ENCODE assay signal across 8 cellular contexts in the genomic region with DNA sequence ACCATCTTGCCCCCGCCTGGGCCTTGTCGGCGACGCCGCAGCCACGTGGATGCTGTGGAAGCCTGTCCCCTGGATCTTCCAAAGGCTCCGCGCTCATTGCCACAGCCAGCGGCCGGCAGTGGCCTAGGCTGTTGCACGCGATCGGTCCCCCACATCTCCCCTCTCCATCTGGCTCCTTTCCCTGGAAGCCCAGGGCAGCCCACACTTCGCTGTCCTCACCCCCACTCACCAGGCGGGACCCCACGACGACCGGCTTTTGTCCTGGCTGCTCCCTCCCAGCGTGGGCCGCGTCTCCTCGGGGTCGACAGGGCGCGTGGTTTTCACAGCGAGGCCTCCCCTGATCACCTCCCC. TPM values are rescaled to one million over a fixed set of nuclear protein-coding genes. Genes with fewer than 3 reads are reported as not detected.
DNase-seq lines count a peak whose midpoint lies in the region; ATAC-seq, FAIRE-seq and TF ChIP-seq lines count a peak whose summit lies in the region.

No MANE protein-coding gene starts in this region.

- POLR2A ChIA-PET in naive thymus-derived CD8-positive, alpha-beta T cell (lab: Charles Lee) = interaction anchor here (1.2 to 4.8 kb wide), 7 partner anchors 11 to 182 kb away, joined by 3 to 63 read pairs (median 10); partner anchors contain the start of genes BIVM, ERCC5, POGLUT2 and TPP2

- H3K27ac Mint-ChIP-seq in naive thymus-derived CD8-positive, alpha-beta T cell = peak overlapping the region; percentile 90 to 97 (median 92)

- H3K27me3 Mint-ChIP-seq in naive thymus-derived CD8-positive, alpha-beta T cell = no peaks in the 10 kb centered on the region

- no peaks in the 10 kb centered on the region for H3K36me3 ChIP-seq in colonic mucosa

- no peaks in the 10 kb centered on the region for H3K36me3 Mint-ChIP-seq in naive thymus-derived CD8-positive, alpha-beta T cell

- no peaks in the 10 kb centered on the region for H3K27me3 ChIP-seq in colonic mucosa

- FAIRE-seq in GM19239 (lab: Jason Lieb, UNC) = no peak

- TF ChIP-seq CTCF in AG10803 (conservative IDR thresholded peaks at IDR 0.05; ENCODE audit: low read length) = no peak
- no peak for TF ChIP-seq CTCF in LNCaP clone FGC (IDR thresholded peaks at IDR 0.05; ENCODE audit: control insufficient read depth, extremely low read depth, insufficient read depth)
- TF ChIP-seq CTCF in colonic mucosa (IDR thresholded peaks at IDR 0.05) = no peak

- no peak for ATAC-seq in naive thymus-derived CD8-positive, alpha-beta T cell

- intact Hi-C loops in colonic mucosa (cut with DNase I) = loop anchor here (10.0 kb wide), 2 partner anchors 71 to 189 kb away; partner anchors contain the start of gene ERCC5

- H3K9me3 Mint-ChIP-seq in naive thymus-derived CD8-positive, alpha-beta T cell = no peaks in the 10 kb centered on the region

- H3K4me3 ChIP-seq in AG10803 (ENCODE audit: low read length) (peak overlapping the region; percentile 81), LNCaP clone FGC (ENCODE audit: low read depth, low read length) (peak overlapping the region; percentile 77), colonic mucosa (peak overlapping the region; percentile 82)

- H3K4me1 ChIP-seq in colonic mucosa = no peaks in the 10 kb centered on the region

- no peak overlapping the region for H3K27ac ChIP-seq in colonic mucosa

- no peak for DNase-seq in AG10803 (ENCODE audit: low read depth)
- no peak for DNase-seq in LNCaP clone FGC (ENCODE audit: low read depth)
- DNase-seq in colonic mucosa = no peak
- peak in 1 of 10 donors; percentile 7 for DNase-seq in naive thymus-derived CD8-positive, alpha-beta T cell
- DNase-seq in GM19239 (ENCODE audit: insufficient read length, low spot score) = no peak
- no peak for DNase-seq in NCI-H1930 (lab: John Stamatoyannopoulos, UW)
- no peak for DNase-seq in hippocampal formation (lab: John Stamatoyannopoulos, UW)
- DNase-seq in stimulated activated CD4-positive, alpha-beta T cell treated with anti-CD3 and anti-CD28 coated beads, Interleukin-1b, Interleukin-23, amount 100 ng/mL, for 48 hours = no peak

- no peaks in the 10 kb centered on the region for H3K9me3 ChIP-seq in colonic mucosa

- H3K9ac ChIP-seq in colonic mucosa (ENCODE audit: low read depth in 2 of 2, low read length in 2 of 2) = peak overlapping the region; percentile 67 to 70

- peaks cover 9 to 54% (median 44%) of the 10 kb centered on the region in 4 donors for H3K4me1 Mint-ChIP-seq in naive thymus-derived CD8-positive, alpha-beta T cell

- H3K4me3 Mint-ChIP-seq in naive thymus-derived CD8-positive, alpha-beta T cell = peak overlapping the region; percentile 84 to 96 (median 92)

RNA-seq across cellular contexts. Expression of gene TEX30, which starts 0.6 kb away (rescaled TPM):
- total RNA-seq in colonic mucosa = 1 to 10 TPM; 3.7 to 8.3 TPM
- 10 to 100 TPM; 11.1 to 12.2 TPM for total RNA-seq in naive thymus-derived CD8-positive, alpha-beta T cell
- 10 to 100 TPM; 23.8 to 25.0 (median 24.3) TPM for polyA plus RNA-seq in naive thymus-derived CD8-positive, alpha-beta T cell

RNA-seq across cellular contexts. Expression of gene POGLUT2, which starts 24.6 kb away (rescaled TPM):
- 1 to 10 TPM; 1.3 to 2.8 TPM for total RNA-seq in colonic mucosa
- total RNA-seq in naive thymus-derived CD8-positive, alpha-beta T cell = 1 to 10 TPM in 1 of 2 experiments, under 1 TPM in 1; 0.60 to 1.1 TPM
- polyA plus RNA-seq in naive thymus-derived CD8-positive, alpha-beta T cell = under 1 TPM in 2 of 3 donors, not detected in 1; 0.56 to 0.81 TPM

RNA-seq across cellular contexts. Expression of gene BIVM, which starts 24.7 kb away (rescaled TPM):
- 10 to 100 TPM; 11.8 to 15.5 TPM for total RNA-seq in colonic mucosa
- total RNA-seq in naive thymus-derived CD8-positive, alpha-beta T cell = 10 to 100 TPM; 11.8 to 12.1 TPM
- polyA plus RNA-seq in naive thymus-derived CD8-positive, alpha-beta T cell = 1 to 10 TPM; 4.5 to 8.7 (median 6.4) TPM
